ENCODE assay signal across 1 cellular context in genomic region chr2:84947010-84947593, GRCh38.
TF ChIP-seq lines count a peak whose summit lies in the region.

No MANE protein-coding gene starts in this region.

TF ChIP-seq in IMR-90, 13 proteins besides CTCF, POLR2A, EP300 and RAD21:
- TF ChIP-seq NFE2L2 (IDR thresholded peaks at IDR 0.05; ENCODE audit: low read depth, low read length) = no peak
- TF ChIP-seq RCOR1 (IDR thresholded peaks at IDR 0.05; ENCODE audit: insufficient replicate concordance, low read length) = no peak
- no peak for TF ChIP-seq BHLHE40 (IDR thresholded peaks at IDR 0.05; ENCODE audit: low read depth, low read length)
- TF ChIP-seq MAFK (IDR thresholded peaks at IDR 0.05; ENCODE audit: low read depth, low read length) = no peak
- TF ChIP-seq CEBPB (IDR thresholded peaks at IDR 0.05; ENCODE audit: low read depth, low read length) = no peak
- TF ChIP-seq USF2 (IDR thresholded peaks at IDR 0.05; ENCODE audit: low read depth, low read length) = no peak
- TF ChIP-seq RFX5 (IDR thresholded peaks at IDR 0.05; ENCODE audit: low read depth, low read length) = no peak
- TF ChIP-seq MAZ (IDR thresholded peaks at IDR 0.05; ENCODE audit: borderline replicate concordance, low read depth, low read length) = no peak
- TF ChIP-seq MXI1 (IDR thresholded peaks at IDR 0.05; ENCODE audit: borderline replicate concordance, low read depth, low read length) = no peak
- TF ChIP-seq ELK1 (IDR thresholded peaks at IDR 0.05; ENCODE audit: borderline replicate concordance, low read depth, low read length) = no peak
- no peak for TF ChIP-seq SMC3 (IDR thresholded peaks at IDR 0.05; ENCODE audit: low read depth, low read length)
- no peak for TF ChIP-seq FOS (IDR thresholded peaks at IDR 0.05; ENCODE audit: low read depth, low read length)
- TF ChIP-seq CHD1 (IDR thresholded peaks at IDR 0.05; ENCODE audit: low read depth, low read length) = no peak
